ENCODE assay signal across 12 cellular contexts in genomic region chr17:63399316-63399715, GRCh38. TPM values are rescaled to one million over a fixed set of nuclear protein-coding genes. Genes with fewer than 3 reads are reported as not detected.
A peak's percentile ranks its signal among the peaks of the same experiment; 100 is the strongest.
DNase-seq lines count a peak whose midpoint lies in the region; ATAC-seq and TF ChIP-seq lines count a peak whose summit lies in the region.
"Had no signal": no experiment of that assay in that cellular context is flagged by ENCODE, and none has a peak within 500 bp of the region (broad histone marks: within the 10 kb centered on the region; RNA-seq: fewer than 3 reads in every experiment).

No MANE protein-coding gene starts in this region.

- TF ChIP-seq CTCF in mucosa of descending colon (IDR thresholded peaks at IDR 0.05): no peak

- no peaks in the 10 kb centered on the region for H3K4me1 ChIP-seq in mucosa of descending colon (ENCODE audit: low read depth)
- H3K4me1 ChIP-seq: SJSA1 had no signal

- in situ Hi-C loops in SK-MEL-5 (cut with HindIII; ENCODE audit: low pct_unique_long_range_greater_than_20kb, low sequenced_read_pairs): no loop called here

- intact Hi-C loops in mucosa of descending colon (cut with DNase I, micrococcal nuclease): no loop called here

- H3K36me3 ChIP-seq in mucosa of descending colon (ENCODE audit: low read depth): no peaks in the 10 kb centered on the region
- H3K36me3 ChIP-seq: ascending aorta had no signal

- H3K4me3 ChIP-seq in mucosa of descending colon: no peak overlapping the region
- H3K4me3 ChIP-seq: ascending aorta, SJSA1 had no signal

- H3K9me3 ChIP-seq in mucosa of descending colon: no peaks in the 10 kb centered on the region
- H3K9me3 ChIP-seq: ascending aorta, neutrophil, SJSA1 had no signal

- peak; percentile 52 for DNase-seq in AG20443 (ENCODE audit: low spot score)
- peak; percentile 49 for DNase-seq in SK-MEL-5 (ENCODE audit: low read depth, low spot score)
- DNase-seq in fibroblast of gingiva (ENCODE audit: low read depth): peak; percentile 80
- no peak for DNase-seq in mucosa of descending colon
- no peak for DNase-seq in inferior parietal cortex (ENCODE audit: extremely low spot score)
- DNase-seq in NCI-H526 treated with DMSO at 0.1 percent for 48 hours (lab: John Stamatoyannopoulos, UW): no peak
- no peak for DNase-seq in NCI-H2171 (lab: John Stamatoyannopoulos, UW)
- DNase-seq in effector CD8-positive, alpha-beta T cell (lab: John Stamatoyannopoulos, UW): no peak
- DNase-seq: activated T-cell treated with anti-CD3 and anti-CD28 coated beads, Interleukin-2, amount 50 U/mL, for 72 hours had no signal

- ATAC-seq in mucosa of descending colon: peak; percentile 77
- ATAC-seq: activated T-cell treated with anti-CD3 and anti-CD28 coated beads, Interleukin-2, amount 50 U/mL, for 72 hours had no signal

RNA-seq across cellular contexts. Expression of gene CYB561, which starts 46.8 kb away (rescaled TPM):
- total RNA-seq in SK-MEL-5 (2014; rRNA removed; shearing (Covaris generic)): 0.61 and 0.67 TPM in 2 replicates
- polyA plus RNA-seq in SK-MEL-5 (2015; cell fraction: cytosol; rRNA removed): 2.6 and 4.1 TPM in 2 replicates
- 2.8 and 12.3 TPM in 2 replicates for polyA plus RNA-seq in SK-MEL-5 (2015; cell fraction: nucleus; rRNA removed)
- total RNA-seq in mucosa of descending colon: 10 to 100 TPM; 38.1 to 54.9 (median 51.3) TPM

Comparison
In these comparisons a context has a peak if more than half of its experiments do, and no peak if none do; other contexts are left out.
1. DNase-seq: peak in AG20443 (single experiment), SK-MEL-5 (single experiment) and fibroblast of gingiva (single experiment); none in mucosa of descending colon (0 of 3), inferior parietal cortex (single experiment), NCI-H526 treated with DMSO at 0.1 percent for 48 hours (single experiment), NCI-H2171 (single experiment) and effector CD8-positive, alpha-beta T cell (single experiment).
2. RNA of gene CYB561, which starts 46.8 kb away (total RNA-seq): 38.1 to 54.9 TPM in mucosa of descending colon; 0.61 to 0.67 TPM in SK-MEL-5; every median in the first group is over 10 times any median in the second.